23 cellular contexts compared by ENCODE assay signal in genomic region chr7:42342381-42342780, GRCh38.
DNase-seq lines count a peak whose midpoint lies in the region; ATAC-seq and TF ChIP-seq lines count a peak whose summit lies in the region.
"Had no signal": no experiment of that assay in that cellular context is flagged by ENCODE, and none has a peak within 500 bp of the region (broad histone marks: within the 10 kb centered on the region; RNA-seq: fewer than 3 reads in every experiment).

No MANE protein-coding gene starts in this region.

- H3K4me3 ChIP-seq in sigmoid colon: no peak overlapping the region
- H3K4me3 ChIP-seq: A549; BLaER1 treated with 17β-estradiol and CSF1 and Interleukin-3, amounts not matched to agents 10 nM and 100 nM; K562 had no signal

- intact Hi-C loops in sigmoid colon (cut with DNase I): loop anchor here (10.0 kb wide), 1 partner anchor 358 kb away; no protein-coding TSS in a partner anchor

- WGBS in sigmoid colon, 2 donors: 70 to 77% methylated on average over 3 of the region's 3 CpGs

- H3K4me3 Mint-ChIP-seq in HFFc6 (no peak overlapping the region), nephron (no peak overlapping the region), WTC11 (no peak overlapping the region)
- H3K4me3 Mint-ChIP-seq: CD4-positive, alpha-beta T cell had no signal

- H3K27me3 ChIP-seq in sigmoid colon: no peaks in the 10 kb centered on the region
- H3K27me3 ChIP-seq: BLaER1 treated with 17β-estradiol and CSF1 and Interleukin-3, amounts not matched to agents 10 nM and 100 nM had no signal

- DNase-seq in EH (ENCODE audit: low read depth): peak; percentile 61
- DNase-seq in HFFc6: peak; percentile 23
- DNase-seq in sigmoid colon: no peak
- no peak for DNase-seq in GOT3 (lab: John Stamatoyannopoulos, UW)
- no peak for DNase-seq in NOMO-1 (lab: John Stamatoyannopoulos, UW; ENCODE audit: unreplicated experiment in 2 of 2)
- no peak for DNase-seq in WTC11 (ENCODE audit: low spot score)
- DNase-seq: AML-193; CD4-positive, alpha-beta T cell; H7; Kasumi-1; NCI-H1092 treated with DMSO at 0.1 percent for 48 hours; NCI-H1436; NCI-H187 treated with DMSO at 0.1 percent for 48 hours; NCI-H2171 treated with DMSO at 0.1 percent for 48 hours; NCI-H446; NCI-H524 treated with DMSO at 0.1 percent for 48 hours; NCI-H774; PC-3; SHP77 had no signal

- POLR2A ChIA-PET in WTC11 (lab: Charles Lee): no interaction called here

- H3K27me3 Mint-ChIP-seq in HFFc6 (ENCODE audit: insufficient read depth): peaks cover 8% of the 10 kb centered on the region; the same call in 1 of the 2 replicates
- peaks cover 5% of the 10 kb centered on the region for H3K27me3 Mint-ChIP-seq in nephron (ENCODE audit: low read depth)
- no peaks in the 10 kb centered on the region for H3K27me3 Mint-ChIP-seq in WTC11 (ENCODE audit: low read depth)
- H3K27me3 Mint-ChIP-seq: CD4-positive, alpha-beta T cell had no signal

- H3K4me1 Mint-ChIP-seq in HFFc6 (ENCODE audit: low read depth) (peaks cover 39% of the 10 kb centered on the region), nephron (peaks cover 49% of the 10 kb centered on the region), WTC11 (peaks cover 43% of the 10 kb centered on the region)

- TF ChIP-seq POLR2A in sigmoid colon (IDR thresholded peaks at IDR 0.05): no peak

- H3K36me3 ChIP-seq in sigmoid colon: no peaks in the 10 kb centered on the region
- H3K36me3 ChIP-seq: BLaER1 treated with 17β-estradiol and CSF1 and Interleukin-3, amounts not matched to agents 10 nM and 100 nM had no signal

- no peak for ATAC-seq in WTC11
- ATAC-seq: A549, K562, PC-3 had no signal

- H3K36me3 Mint-ChIP-seq in HFFc6 (ENCODE audit: low read depth) (no peaks in the 10 kb centered on the region), nephron (ENCODE audit: low read depth) (no peaks in the 10 kb centered on the region), WTC11 (no peaks in the 10 kb centered on the region)

- no peak for TF ChIP-seq EP300 in sigmoid colon (IDR thresholded peaks at IDR 0.05)

- H3K9me3 ChIP-seq in sigmoid colon: no peaks in the 10 kb centered on the region
- H3K9me3 ChIP-seq: A549; BLaER1 treated with 17β-estradiol and CSF1 and Interleukin-3, amounts not matched to agents 10 nM and 100 nM had no signal

- peak overlapping the region in 3 of 4 donors; percentile 7 to 44 (median 24) for H3K27ac ChIP-seq in sigmoid colon
- H3K27ac ChIP-seq: A549; BLaER1 treated with 17β-estradiol and CSF1 and Interleukin-3, amounts not matched to agents 10 nM and 100 nM had no signal

- CTCF ChIA-PET in WTC11 (lab: Charles Lee): interaction anchor here (1.0 to 1.2 kb wide), 2 partner anchors 402 to 501 kb away, joined by 3 read pairs; no protein-coding TSS in a partner anchor

- H3K4me1 ChIP-seq in sigmoid colon: peaks cover 0 to 43% (median 24%) of the 10 kb centered on the region in 4 donors
- H3K4me1 ChIP-seq: A549 had no signal

- TF ChIP-seq CTCF in HFFc6 (IDR thresholded peaks at IDR 0.05): no peak
- TF ChIP-seq CTCF in nephron (IDR thresholded peaks at IDR 0.05; ENCODE audit: unreplicated experiment in 3 of 3): no peak
- no peak for TF ChIP-seq CTCF in sigmoid colon (IDR thresholded peaks at IDR 0.05)
- TF ChIP-seq CTCF in WTC11 (IDR thresholded peaks at IDR 0.05): no peak

- no peaks in the 10 kb centered on the region for H3K9me3 Mint-ChIP-seq in HFFc6
- H3K9me3 Mint-ChIP-seq in nephron: no peaks in the 10 kb centered on the region
- no peaks in the 10 kb centered on the region for H3K9me3 Mint-ChIP-seq in WTC11
- H3K9me3 Mint-ChIP-seq: CD4-positive, alpha-beta T cell had no signal

- H3K27ac Mint-ChIP-seq in HFFc6 (no peak overlapping the region), nephron (peak overlapping the region in 2 of 3 experiments; percentile 20 to 59), WTC11 (no peak overlapping the region)
- H3K27ac Mint-ChIP-seq: CD4-positive, alpha-beta T cell had no signal

TF ChIP-seq in WTC11, 78 proteins besides CTCF, POLR2A, EP300 and RAD21:
- TF ChIP-seq NR3C1 (CRISPR knock-in tag; conservative IDR thresholded peaks at IDR 0.05; ENCODE audit: low read depth) (no peak), ATF3 (CRISPR knock-in tag; conservative IDR thresholded peaks at IDR 0.05) (no peak), ATF6 (CRISPR knock-in tag; IDR thresholded peaks at IDR 0.05) (no peak), TP53 (CRISPR knock-in tag; IDR thresholded peaks at IDR 0.05) (no peak), STAT6 (CRISPR knock-in tag; conservative IDR thresholded peaks at IDR 0.05; ENCODE audit: low read depth) (no peak), RORB (CRISPR knock-in tag; IDR thresholded peaks at IDR 0.05) (no peak), ZNF671 (CRISPR knock-in tag; IDR thresholded peaks at IDR 0.05) (no peak), TCF7 (CRISPR knock-in tag; IDR thresholded peaks at IDR 0.05; ENCODE audit: low read depth) (no peak), GABPB1 (CRISPR knock-in tag; IDR thresholded peaks at IDR 0.05) (no peak), MAX (CRISPR knock-in tag; IDR thresholded peaks at IDR 0.05) (no peak), RELA (CRISPR knock-in tag; IDR thresholded peaks at IDR 0.05; ENCODE audit: borderline replicate concordance) (no peak), E2F5 (CRISPR knock-in tag; IDR thresholded peaks at IDR 0.05) (no peak), ZBTB21 (CRISPR knock-in tag; IDR thresholded peaks at IDR 0.05; ENCODE audit: borderline replicate concordance) (no peak), ZNF138 (CRISPR knock-in tag; conservative IDR thresholded peaks at IDR 0.05) (no peak)

Comparison
In these comparisons a context has a peak if more than half of its experiments do, and no peak if none do; other contexts are left out.
1. DNase-seq: peak in EH (single experiment) and HFFc6 (single experiment); none in sigmoid colon (single experiment), GOT3 (single experiment), NOMO-1 (0 of 2) and WTC11 (single experiment).
2. H3K27ac Mint-ChIP-seq: peak in nephron (2 of 3); none in HFFc6 (single experiment) and WTC11 (single experiment).